ENCODE assay signal across 29 cellular contexts in genomic region chr9:78692871-78693270, GRCh38.
DNase-seq lines count a peak whose midpoint lies in the region; ATAC-seq, FAIRE-seq and TF ChIP-seq lines count a peak whose summit lies in the region.
"Had no signal": no experiment of that assay in that cellular context is flagged by ENCODE, and none has a peak within 500 bp of the region (broad histone marks: within the 10 kb centered on the region; RNA-seq: fewer than 3 reads in every experiment).

No MANE protein-coding gene starts in this region.

- no peak overlapping the region for H3K9ac ChIP-seq in SK-N-SH
- H3K9ac ChIP-seq: KMS-11 had no signal

- peaks cover 5% of the 10 kb centered on the region for H3F3A ChIP-seq in SK-N-SH (replicated peaks; ENCODE audit: insufficient read depth)

- no peak for TF ChIP-seq CTCF in SK-N-SH (IDR thresholded peaks at IDR 0.05)

- WGBS in SK-N-SH (ENCODE audit: low lambda C conversion rate), result 75% methylated on average over 3 of the region's 3 CpGs
- WGBS in small intestine, 3 donors, result 42 to 67% (median 42%) methylated on average over 3 of the region's 3 CpGs

- H3K27me3 ChIP-seq in SK-N-SH (ENCODE audit: insufficient read depth) (no peaks in the 10 kb centered on the region), small intestine (ENCODE audit: control insufficient read depth in 2 of 2, insufficient read depth in 2 of 2, low read length in 2 of 2) (no peaks in the 10 kb centered on the region)
- H3K27me3 ChIP-seq: heart right ventricle, sigmoid colon had no signal

- H3K27ac Mint-ChIP-seq in stimulated activated memory B cell treated with anti-CD40 and anti-IgM and Interleukin-4, amounts not matched to agents 10 μg/mL and 1 μg/mL and 100 μg/mL, for 72 hours, result peak overlapping the region; percentile 33
- H3K27ac Mint-ChIP-seq: activated naive CD8-positive, alpha-beta T cell; activated T-helper 17 cell treated with anti-CD3 and anti-CD28 coated beads, Interleukin-2, amount 50 U/mL, for 72 hours; type B pancreatic cell had no signal

- H3K27ac ChIP-seq in SK-N-SH (ENCODE audit: low read depth in 2 of 2, low read length in 1 of 2), result peak overlapping the region in 1 of 2 experiments; percentile 29; a peak in 2 of 4 replicates
- H3K27ac ChIP-seq in small intestine (ENCODE audit: low read depth in 1 of 2, low read length in 1 of 2), result no peak overlapping the region
- H3K27ac ChIP-seq: dorsolateral prefrontal cortex, heart right ventricle, KMS-11, sigmoid colon had no signal

- H3K36me3 Mint-ChIP-seq in stimulated activated memory B cell treated with anti-CD40 and anti-IgM and Interleukin-4, amounts not matched to agents 10 μg/mL and 1 μg/mL and 100 μg/mL, for 72 hours, result no peaks in the 10 kb centered on the region
- H3K36me3 Mint-ChIP-seq: activated naive CD8-positive, alpha-beta T cell; type B pancreatic cell had no signal

- H3K4me1 ChIP-seq in SK-N-SH (ENCODE audit: control insufficient read depth in 1 of 2, insufficient read depth in 2 of 2, low read depth in 1 of 2, low read length in 1 of 2), result 0 out of 4 replicates have a peak, but pooled peaks cover 0 to 6% of the 10 kb centered on the region in 2 experiments
- no peaks in the 10 kb centered on the region for H3K4me1 ChIP-seq in small intestine (ENCODE audit: control insufficient read depth in 2 of 2, insufficient read depth in 1 of 2, low read depth in 1 of 2, low read length in 1 of 2)
- H3K4me1 ChIP-seq: sigmoid colon had no signal

- H3K4me2 ChIP-seq in SK-N-SH, result no peak overlapping the region
- H3K4me2 ChIP-seq: KMS-11 had no signal

- H3K27me3 Mint-ChIP-seq in stimulated activated memory B cell treated with anti-CD40 and anti-IgM and Interleukin-4, amounts not matched to agents 10 μg/mL and 1 μg/mL and 100 μg/mL, for 72 hours, result no peaks in the 10 kb centered on the region
- H3K27me3 Mint-ChIP-seq: activated T-helper 17 cell treated with anti-CD3 and anti-CD28 coated beads, Interleukin-2, amount 50 U/mL, for 72 hours; central memory CD8-positive, alpha-beta T cell had no signal

- no peaks in the 10 kb centered on the region for H3K9me2 ChIP-seq in SK-N-SH

- no peak for FAIRE-seq in small intestine (lab: Jason Lieb, UNC)
- FAIRE-seq: GM12891, H54 had no signal

- 0 out of 2 replicates have a peak overlapping the region, but pooled peaks have one; percentile 22 for H2AFZ ChIP-seq in SK-N-SH (ENCODE audit: low read depth)

- H3K36me3 ChIP-seq in SK-N-SH (replicated peaks in 1 of 2; ENCODE audit: control insufficient read depth in 1 of 2, insufficient read depth in 2 of 2, low read length in 1 of 2) (no peaks in the 10 kb centered on the region), small intestine (ENCODE audit: control insufficient read depth in 2 of 2, insufficient read depth in 2 of 2, low read length in 2 of 2) (no peaks in the 10 kb centered on the region)
- H3K36me3 ChIP-seq: heart right ventricle, sigmoid colon had no signal

- H3K4me1 Mint-ChIP-seq in stimulated activated memory B cell treated with anti-CD40 and anti-IgM and Interleukin-4, amounts not matched to agents 10 μg/mL and 1 μg/mL and 100 μg/mL, for 72 hours, result peaks cover 32% of the 10 kb centered on the region
- H3K4me1 Mint-ChIP-seq: activated T-helper 17 cell treated with anti-CD3 and anti-CD28 coated beads, Interleukin-2, amount 50 U/mL, for 72 hours; central memory CD8-positive, alpha-beta T cell had no signal

- H3K79me2 ChIP-seq in SK-N-SH (ENCODE audit: insufficient read depth), result no peaks in the 10 kb centered on the region

- peak overlapping the region; percentile 43 for H3K4me3 Mint-ChIP-seq in stimulated activated memory B cell treated with anti-CD40 and anti-IgM and Interleukin-4, amounts not matched to agents 10 μg/mL and 1 μg/mL and 100 μg/mL, for 72 hours
- H3K4me3 Mint-ChIP-seq: activated naive CD8-positive, alpha-beta T cell; activated T-helper 17 cell treated with anti-CD3 and anti-CD28 coated beads, Interleukin-2, amount 50 U/mL, for 72 hours; central memory CD8-positive, alpha-beta T cell; type B pancreatic cell had no signal

- ATAC-seq in stimulated activated memory B cell treated with anti-CD40 and anti-IgM and Interleukin-4, amounts not matched to agents 10 μg/mL and 1 μg/mL and 100 μg/mL, for 72 hours, result no peak
- ATAC-seq: activated T-helper 17 cell treated with anti-CD3 and anti-CD28 coated beads, Interleukin-2, amount 50 U/mL, for 72 hours; heart right ventricle; left lobe of liver had no signal

- peak in 1 of 2 experiments; percentile 10; a peak in 1 of 4 replicates for TF ChIP-seq EP300 in SK-N-SH (IDR thresholded peaks at IDR 0.05; ENCODE audit: borderline replicate concordance in 1 of 2, low read depth in 1 of 2, low read length in 1 of 2)

- POLR2A ChIA-PET in SK-N-SH (lab: Yijun Ruan, JAX), result no interaction called here

- H3K9me3 ChIP-seq in SK-N-SH (no peaks in the 10 kb centered on the region), small intestine (ENCODE audit: control insufficient read depth, low read depth) (no peaks in the 10 kb centered on the region)
- H3K9me3 ChIP-seq: heart right ventricle, sigmoid colon had no signal

- no peak overlapping the region for H3K4me3 ChIP-seq in SK-N-SH (ENCODE audit: low read depth in 2 of 2, low read length in 1 of 2)
- no peak overlapping the region for H3K4me3 ChIP-seq in small intestine (ENCODE audit: low read depth in 1 of 2, low read length in 2 of 2)
- H3K4me3 ChIP-seq: dorsolateral prefrontal cortex, heart right ventricle, sigmoid colon had no signal

- H3K9me3 Mint-ChIP-seq in stimulated activated memory B cell treated with anti-CD40 and anti-IgM and Interleukin-4, amounts not matched to agents 10 μg/mL and 1 μg/mL and 100 μg/mL, for 72 hours, result peaks cover 3% of the 10 kb centered on the region
- H3K9me3 Mint-ChIP-seq: type B pancreatic cell had no signal

- CTCF ChIA-PET in SK-N-SH (lab: Yijun Ruan, JAX), result interaction anchor here (1.1 kb wide), 2 partner anchors 11 to 19 kb away, joined by 3 read pairs; no protein-coding TSS in a partner anchor

- H4K20me1 ChIP-seq in SK-N-SH (ENCODE audit: insufficient read depth), result no peaks in the 10 kb centered on the region

- no peak for TF ChIP-seq RAD21 in SK-N-SH (IDR thresholded peaks at IDR 0.05; ENCODE audit: low read length)

- DNase-seq in EL (peak; percentile 87), SK-N-SH (no peak), kidney tubule cell (ENCODE audit: low spot score) (peak; percentile 93), activated gamma-delta T cell (lab: John Stamatoyannopoulos, UW) (no peak), NCI-H345 treated with DMSO at 0.1 percent for 48 hours (lab: John Stamatoyannopoulos, UW; ENCODE audit: unreplicated experiment) (no peak), small intestine (no peak), NCI-H1930 (lab: John Stamatoyannopoulos, UW) (no peak)
- DNase-seq: activated CD4-positive, alpha-beta T cell treated with anti-CD3 and anti-CD28 coated beads, Interleukin-2, amount 50 U/mL, for 4 hours; activated CD4-positive, CD25-positive, alpha-beta regulatory T cell; activated CD8-positive, alpha-beta memory T cell treated with anti-CD3 and anti-CD28 coated beads, Interleukin-2, amount 50 U/mL, for 4 hours; AML-193; aorta; DMS53; dorsolateral prefrontal cortex; heart right ventricle; midbrain; NCI-H1694 treated with DMSO at 0.1 percent for 48 hours; NCI-H69; sigmoid colon; T-helper 9 cell had no signal

TF ChIP-seq in SK-N-SH, 30 proteins besides CTCF, POLR2A, EP300 and RAD21:
- 0 out of 2 replicates have a peak, but pooled peaks have one; percentile 7 for TF ChIP-seq PBX3 (IDR thresholded peaks at IDR 0.05)
- no peak for TF ChIP-seq ZBTB33 (IDR thresholded peaks at IDR 0.05; ENCODE audit: borderline replicate concordance, low read depth)

Comparison
In these comparisons a context has a peak if more than half of its experiments do, and no peak if none do; other contexts are left out.
1. DNase-seq: peak in EL (single experiment) and kidney tubule cell (single experiment); none in SK-N-SH (single experiment), activated gamma-delta T cell (single experiment), NCI-H345 treated with DMSO at 0.1 percent for 48 hours (single experiment), small intestine (single experiment) and NCI-H1930 (0 of 2).